Comparison of ENCODE assay signal across 8 cellular contexts in the genomic region with DNA sequence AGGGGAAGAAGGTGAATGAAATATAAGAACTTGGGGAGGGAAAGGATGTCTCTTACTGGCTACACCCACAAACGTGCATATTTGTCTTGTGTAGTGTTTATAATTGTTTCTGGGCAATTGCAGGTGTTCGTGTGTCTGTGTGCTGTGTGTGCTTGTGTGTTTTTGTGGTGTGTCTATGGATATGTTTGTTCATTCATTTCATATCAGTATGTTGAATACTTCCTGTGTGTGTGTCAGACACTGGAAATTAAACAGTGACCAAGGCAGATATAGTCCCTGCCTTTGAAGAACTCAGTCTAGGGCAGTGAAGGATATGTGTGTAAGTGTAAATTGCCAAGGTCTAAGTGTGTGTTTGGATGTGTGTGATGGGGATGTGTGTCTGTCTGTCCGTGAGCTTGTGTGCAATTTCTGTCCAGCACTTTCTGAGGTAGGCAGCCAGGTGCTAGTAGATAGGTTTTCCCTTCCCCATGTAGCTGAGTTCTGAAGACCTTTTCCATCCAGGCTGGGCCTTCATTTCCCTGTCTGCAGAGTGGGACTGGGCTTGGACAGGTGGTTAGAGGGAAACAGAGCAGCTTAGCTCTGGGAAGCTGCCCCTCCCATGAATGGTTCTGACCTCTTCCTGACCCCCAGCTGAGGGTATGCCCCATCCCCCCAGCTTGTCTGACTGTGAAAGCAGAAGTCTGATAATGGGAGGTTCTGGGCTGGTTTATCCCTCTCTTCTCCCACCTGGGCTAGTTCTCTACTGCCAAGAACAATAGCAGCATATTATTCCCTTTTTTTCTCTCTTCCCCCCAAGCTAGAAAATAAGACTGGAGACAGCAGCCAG. TPM values are rescaled to one million over a fixed set of nuclear protein-coding genes. Genes with fewer than 3 reads are reported as not detected.
DNase-seq lines count a peak whose midpoint lies in the region; ATAC-seq lines count a peak whose summit lies in the region.

No MANE protein-coding gene starts in this region.

- 35 to 47% methylated on average over 3 of the region's 3 CpGs for WGBS in ectodermal cell, 2 experiments

- H3K4me1 Mint-ChIP-seq in T-helper 2 cell treated with Interferon-gamma antibody and Interleukin-4, amounts not matched to agents 5 μg/mL and 100 μg/mL, for 36 hours (ENCODE audit: low read depth): peaks cover 36% of the 10 kb centered on the region

- no peak for DNase-seq in T-helper 2 cell treated with Interferon-gamma antibody and Interleukin-4, amounts not matched to agents 5 μg/mL and 100 μg/mL, for 36 hours (ENCODE audit: low spot score)
- DNase-seq in T-helper 2 cell: no peak
- peak; percentile 49 for DNase-seq in NCI-H82 treated with DMSO at 0.1 percent for 48 hours (lab: John Stamatoyannopoulos, UW; ENCODE audit: unreplicated experiment)
- peak; percentile 61 for DNase-seq in retina
- no peak for DNase-seq in amniotic stem cell (lab: John Stamatoyannopoulos, UW)
- DNase-seq in A172 (ENCODE audit: low spot score): no peak

- peak overlapping the region; percentile 65 for H3K27ac ChIP-seq in ectodermal cell (ENCODE audit: insufficient read depth, low read depth, low read length, poor library complexity, severe bottlenecking)

- H3K4me3 ChIP-seq in ectodermal cell (ENCODE audit: insufficient read depth, low read depth, low read length): peak overlapping the region; percentile 25

- H3K27ac Mint-ChIP-seq in T-helper 2 cell treated with Interferon-gamma antibody and Interleukin-4, amounts not matched to agents 5 μg/mL and 100 μg/mL, for 36 hours: peak overlapping the region; percentile 21

- H3K36me3 ChIP-seq in ectodermal cell (ENCODE audit: control insufficient read depth, insufficient read depth, low read length): peaks cover 21% of the 10 kb centered on the region

- H3K9me3 Mint-ChIP-seq in T-helper 2 cell treated with Interferon-gamma antibody and Interleukin-4, amounts not matched to agents 5 μg/mL and 100 μg/mL, for 36 hours: no peaks in the 10 kb centered on the region

- ATAC-seq in GM21723 (IDR thresholded peaks at IDR 0.05; ENCODE audit: unreplicated experiment): no peak

- H3K4me1 ChIP-seq in ectodermal cell (ENCODE audit: control insufficient read depth, insufficient read depth, low read length): peaks cover 36% of the 10 kb centered on the region

- no peaks in the 10 kb centered on the region for H3K9me3 ChIP-seq in ectodermal cell (ENCODE audit: control insufficient read depth, low read length)

- H3K36me3 Mint-ChIP-seq in T-helper 2 cell treated with Interferon-gamma antibody and Interleukin-4, amounts not matched to agents 5 μg/mL and 100 μg/mL, for 36 hours (ENCODE audit: low read depth): peaks cover 9% of the 10 kb centered on the region

- no peaks in the 10 kb centered on the region for H3K27me3 ChIP-seq in ectodermal cell (ENCODE audit: control insufficient read depth, insufficient read depth, low read length, poor library complexity, severe bottlenecking)

- H3K4me3 Mint-ChIP-seq in T-helper 2 cell treated with Interferon-gamma antibody and Interleukin-4, amounts not matched to agents 5 μg/mL and 100 μg/mL, for 36 hours: no peak overlapping the region

- no peaks in the 10 kb centered on the region for H3K27me3 Mint-ChIP-seq in T-helper 2 cell treated with Interferon-gamma antibody and Interleukin-4, amounts not matched to agents 5 μg/mL and 100 μg/mL, for 36 hours (ENCODE audit: low read depth)

RNA-seq across cellular contexts. Expression of gene AGO1, which starts 3.8 kb away (rescaled TPM):
- 25.7 TPM for polyA plus RNA-seq in ectodermal cell (2013, experiment 1 of 4)
- 31.6 TPM for polyA plus RNA-seq in ectodermal cell (2013, experiment 2 of 4)
- 16.4 TPM for polyA plus RNA-seq in ectodermal cell (2013, experiment 3 of 4)
- polyA plus RNA-seq in ectodermal cell (2013, experiment 4 of 4): 19.7 TPM
- 7.1 and 7.5 TPM in 2 replicates for total RNA-seq in A172 (2014; rRNA removed; shearing (Covaris generic))

RNA-seq across cellular contexts. Expression of gene AGO3, which starts 44.1 kb away (rescaled TPM):
- polyA plus RNA-seq in ectodermal cell (2013, experiment 1 of 4): 14.7 TPM
- 12.2 TPM for polyA plus RNA-seq in ectodermal cell (2013, experiment 2 of 4)
- 10.0 TPM for polyA plus RNA-seq in ectodermal cell (2013, experiment 3 of 4)
- 10.7 TPM for polyA plus RNA-seq in ectodermal cell (2013, experiment 4 of 4)
- total RNA-seq in A172 (2014; rRNA removed; shearing (Covaris generic)): 10.4 and 14.8 TPM in 2 replicates

Comparison
In these comparisons a context has a peak if more than half of its experiments do, and no peak if none do; other contexts are left out.
1. DNase-seq: peak in NCI-H82 treated with DMSO at 0.1 percent for 48 hours (single experiment) and retina (single experiment); none in T-helper 2 cell treated with Interferon-gamma antibody and Interleukin-4, amounts not matched to agents 5 μg/mL and 100 μg/mL, for 36 hours (single experiment), T-helper 2 cell (0 of 5), amniotic stem cell (single experiment) and A172 (single experiment).